Comparison of ENCODE assay signal across 9 cellular contexts in the genomic region with DNA sequence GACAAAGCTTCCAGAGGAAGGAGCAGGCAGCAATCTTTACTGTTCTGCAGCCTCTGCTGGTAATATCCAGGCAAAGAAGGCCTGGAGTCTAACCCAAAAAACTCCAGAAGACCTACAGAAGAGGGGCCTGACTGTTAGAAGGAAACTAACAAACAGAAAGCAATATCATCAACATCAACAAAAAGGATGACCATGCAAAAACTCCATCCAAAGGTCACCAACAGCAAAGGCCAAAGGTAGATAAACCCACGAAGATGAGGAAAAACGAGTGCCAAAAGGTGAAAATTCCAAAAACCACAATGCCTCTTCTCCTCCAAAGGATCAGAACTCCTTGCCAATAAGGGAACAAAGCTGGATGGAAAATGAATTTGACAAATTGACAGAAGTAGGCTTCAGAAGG.
"Had no signal": no experiment of that assay in that cellular context is flagged by ENCODE, and none has a peak within 500 bp of the region (broad histone marks: within the 10 kb centered on the region; RNA-seq: fewer than 3 reads in every experiment).

No MANE protein-coding gene starts in this region.

- H3K4me3 ChIP-seq: GM23338, K562 had no signal

- H3K4me2 ChIP-seq: GM23338 had no signal

- H2AFZ ChIP-seq: GM23338 had no signal

- ATAC-seq: GM23338, K562 had no signal

- DNase-seq: H9, HCEC 1CT, IMR-90, KG1 had no signal

- FAIRE-seq: H1, H54, HTR-8/SVneo, K562 had no signal
